ENCODE assay signal across 17 cellular contexts in the genomic region with DNA sequence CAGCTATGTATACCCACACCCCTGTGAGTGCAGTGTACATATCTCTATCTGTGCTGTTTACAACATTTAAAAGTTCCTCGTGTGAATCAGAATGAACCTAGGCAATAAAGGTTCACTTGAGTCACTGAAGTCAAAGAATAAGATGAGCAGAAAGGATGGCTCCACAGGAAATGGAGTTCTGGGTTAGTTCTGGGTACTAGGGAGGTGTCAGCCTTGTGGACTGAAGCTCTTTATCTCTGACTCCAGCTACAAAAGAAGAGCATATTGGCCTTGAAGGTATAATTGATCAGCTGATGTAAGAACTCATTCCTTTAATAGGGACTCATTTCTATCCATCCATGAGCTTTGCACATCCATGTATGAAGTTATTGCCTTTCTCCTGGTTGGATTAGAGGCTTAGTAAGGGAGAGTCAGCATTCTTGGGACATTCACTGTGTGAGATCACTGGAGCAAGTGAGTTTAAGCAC.
A peak's percentile ranks its signal among the peaks of the same experiment; 100 is the strongest.
DNase-seq lines count a peak whose midpoint lies in the region; ATAC-seq, FAIRE-seq and TF ChIP-seq lines count a peak whose summit lies in the region.
"Had no signal": no experiment of that assay in that cellular context is flagged by ENCODE, and none has a peak within 500 bp of the region (broad histone marks: within the 10 kb centered on the region; RNA-seq: fewer than 3 reads in every experiment).

No MANE protein-coding gene starts in this region.

- DNase-seq in ACHN = peak; percentile 4
- DNase-seq in HCT116 (ENCODE audit: low read depth, low spot score) = no peak
- no peak for DNase-seq in keratinocyte (ENCODE audit: low read depth, low spot score)
- DNase-seq in NCI-H524 (lab: John Stamatoyannopoulos, UW) = no peak
- DNase-seq in nucleus accumbens (lab: John Stamatoyannopoulos, UW) = no peak
- DNase-seq in A172 (ENCODE audit: low spot score) = no peak
- DNase-seq in breast epithelium (ENCODE audit: low spot score in 2 of 2) = no peak
- DNase-seq: activated B cell treated with CpG ODN at 0.5 μM for 24 hours, AML-193, Calu3, NCI-H2029 treated with DMSO at 0.1 percent for 48 hours, NCI-H526 had no signal

- no peak overlapping the region for H3K4me2 ChIP-seq in HCT116 (ENCODE audit: low read length)
- no peak overlapping the region for H3K4me2 ChIP-seq in keratinocyte (ENCODE audit: control insufficient read depth, extremely low read depth, insufficient read depth, low read depth, low read length)

- H3K9me3 ChIP-seq in HCT116 (ENCODE audit: control insufficient read depth in 1 of 2, insufficient read depth in 1 of 2, low read depth in 1 of 2, low read length in 2 of 2) (no peaks in the 10 kb centered on the region), keratinocyte (ENCODE audit: control insufficient read depth, low read depth, low read length) (no peaks in the 10 kb centered on the region), breast epithelium (no peaks in the 10 kb centered on the region)
- H3K9me3 ChIP-seq: HAP-1, prostate gland, vagina had no signal

- no TSS peak for BruUV-seq in HCT116 (replicated peaks; lab: Mats Ljungman, UMichigan)

- H3K79me2 ChIP-seq in HCT116 (ENCODE audit: insufficient read depth, low read length) = no peaks in the 10 kb centered on the region
- H3K79me2 ChIP-seq in keratinocyte (ENCODE audit: control insufficient read depth, insufficient read depth, low read length) = no peaks in the 10 kb centered on the region

- no peak overlapping the region for H3K27ac Mint-ChIP-seq in activated T-helper 17 cell treated with anti-CD3 and anti-CD28 coated beads, Interleukin-2, amount 50 U/mL, for 72 hours
- H3K27ac Mint-ChIP-seq: activated B cell treated with CpG ODN at 0.5 μM for 24 hours had no signal

- no peaks in the 10 kb centered on the region; a peak in 1 of 4 replicates for H3K36me3 ChIP-seq in HCT116 (ENCODE audit: control insufficient read depth in 1 of 2, insufficient read depth in 2 of 2, low read length in 2 of 2)
- no peaks in the 10 kb centered on the region for H3K36me3 ChIP-seq in keratinocyte (ENCODE audit: control insufficient read depth in 2 of 2, extremely low read depth in 1 of 2, insufficient read depth in 2 of 2, low read length in 2 of 2)
- no peaks in the 10 kb centered on the region for H3K36me3 ChIP-seq in breast epithelium
- H3K36me3 ChIP-seq: HAP-1, prostate gland, vagina had no signal

- no peak for TF ChIP-seq POLR2A in HCT116 (IDR thresholded peaks at IDR 0.05; ENCODE audit: borderline replicate concordance, extremely low read depth, insufficient read depth, insufficient read length)
- TF ChIP-seq POLR2A in breast epithelium (IDR thresholded peaks at IDR 0.05) = no peak

- no peaks in the 10 kb centered on the region for H3K9me2 ChIP-seq in HCT116 (ENCODE audit: insufficient read depth)

- no peak for ATAC-seq in HCT116
- peak; percentile 73 for ATAC-seq in activated T-helper 17 cell treated with anti-CD3 and anti-CD28 coated beads, Interleukin-2, amount 50 U/mL, for 72 hours (replicated peaks)
- ATAC-seq: left lobe of liver had no signal

- POLR2A ChIA-PET in HCT116 (lab: Charles Lee) = no interaction called here

- H3K27ac ChIP-seq in HCT116 (ENCODE audit: low read depth, low read length) = no peak overlapping the region
- no peak overlapping the region for H3K27ac ChIP-seq in keratinocyte (ENCODE audit: control insufficient read depth, insufficient read depth, low read length)
- H3K27ac ChIP-seq in breast epithelium = no peak overlapping the region

- peak overlapping the region; percentile 31 for H3K4me3 Mint-ChIP-seq in activated T-helper 17 cell treated with anti-CD3 and anti-CD28 coated beads, Interleukin-2, amount 50 U/mL, for 72 hours
- H3K4me3 Mint-ChIP-seq: activated B cell treated with CpG ODN at 0.5 μM for 24 hours had no signal

- no peaks in the 10 kb centered on the region for H4K20me1 ChIP-seq in HCT116 (ENCODE audit: insufficient read depth)
- no peaks in the 10 kb centered on the region for H4K20me1 ChIP-seq in keratinocyte (ENCODE audit: control insufficient read depth, extremely low read depth, insufficient read depth, low read length)

- CTCF ChIA-PET in HCT116 (lab: Charles Lee) = no interaction called here

- no peaks in the 10 kb centered on the region for H3K9me1 ChIP-seq in keratinocyte (ENCODE audit: control insufficient read depth, extremely low read depth, insufficient read depth, low read length)

- intact Hi-C loops in HCT116 (cut with micrococcal nuclease) (no loop called here), breast epithelium (cut with DNase I; ENCODE audit: low total_unique reads) (loop anchor here (10.0 kb wide), 1 partner anchor 76 kb away; a partner anchor contains a TSS)

- no peaks in the 10 kb centered on the region for H3K27me3 Mint-ChIP-seq in activated T-helper 17 cell treated with anti-CD3 and anti-CD28 coated beads, Interleukin-2, amount 50 U/mL, for 72 hours
- H3K27me3 Mint-ChIP-seq: activated B cell treated with CpG ODN at 0.5 μM for 24 hours had no signal

- RAD21 ChIA-PET in HCT116 (lab: Charles Lee; ENCODE audit: low non-redundant PET in 1 of 2, low total read pairs in 2 of 2, uncharacterized antibody in 2 of 2, unreplicated experiment in 2 of 2) = no interaction called here

- peaks cover 5% of the 10 kb centered on the region for H3K36me3 Mint-ChIP-seq in activated T-helper 17 cell treated with anti-CD3 and anti-CD28 coated beads, Interleukin-2, amount 50 U/mL, for 72 hours (ENCODE audit: low read depth)

- peaks cover 19% of the 10 kb centered on the region for H3K4me1 Mint-ChIP-seq in activated T-helper 17 cell treated with anti-CD3 and anti-CD28 coated beads, Interleukin-2, amount 50 U/mL, for 72 hours

- H3K27me3 ChIP-seq in HCT116 (ENCODE audit: insufficient read depth, low read length) (no peaks in the 10 kb centered on the region), keratinocyte (ENCODE audit: control insufficient read depth, extremely low read depth, insufficient read depth, low read length) (no peaks in the 10 kb centered on the region), breast epithelium (no peaks in the 10 kb centered on the region)
- H3K27me3 ChIP-seq: vagina had no signal

- H2AFZ ChIP-seq in HCT116 (ENCODE audit: low read depth, low read length, poor library complexity, severe bottlenecking) (peak overlapping the region; percentile 24), keratinocyte (ENCODE audit: control insufficient read depth, low read length) (no peak overlapping the region)

- TF ChIP-seq CTCF in HCT116 (IDR thresholded peaks at IDR 0.05 in 2 of 3, conservative IDR thresholded peaks at IDR 0.05 in 1 of 3; ENCODE audit: borderline replicate concordance in 1 of 3, insufficient read depth in 1 of 3, low read depth in 2 of 3, low read length in 2 of 3) (no peak), keratinocyte (optimal IDR thresholded peaks at IDR 0.05 in 1 of 3, IDR thresholded peaks at IDR 0.05 in 1 of 3, conservative IDR thresholded peaks at IDR 0.05 in 1 of 3; ENCODE audit: extremely low read depth in 1 of 3, insufficient read depth in 2 of 3, low read length in 3 of 3) (no peak), breast epithelium (IDR thresholded peaks at IDR 0.05) (no peak)

- H3K9ac ChIP-seq in HCT116 (ENCODE audit: low read length) = no peak overlapping the region
- H3K9ac ChIP-seq in keratinocyte (ENCODE audit: control insufficient read depth, extremely low read depth, insufficient read depth, low read length) = no peak overlapping the region

- peak; percentile 76 for FAIRE-seq in keratinocyte (lab: Jason Lieb, UNC)

- dilution Hi-C loops in keratinocyte (cut with MboI; ENCODE audit: extremely low pct_ligation_motif_present, low sequenced_read_pairs) = no loop called here

- H3K9me3 Mint-ChIP-seq in activated T-helper 17 cell treated with anti-CD3 and anti-CD28 coated beads, Interleukin-2, amount 50 U/mL, for 72 hours = no peaks in the 10 kb centered on the region

- H3K4me3 ChIP-seq in HCT116 (replicated peaks in 1 of 2; ENCODE audit: low read depth in 1 of 2, low read length in 2 of 2) (no peak overlapping the region), keratinocyte (ENCODE audit: control insufficient read depth in 2 of 3, extremely low read depth in 1 of 3, insufficient read depth in 2 of 3, low read depth in 1 of 3, low read length in 3 of 3) (no peak overlapping the region), breast epithelium (no peak overlapping the region)
- H3K4me3 ChIP-seq: HAP-1, prostate gland, vagina had no signal

- TF ChIP-seq RAD21 in HCT116 (IDR thresholded peaks at IDR 0.05; ENCODE audit: low read depth) = no peak

- H3K4me1 ChIP-seq in HCT116 (ENCODE audit: control insufficient read depth in 1 of 2, insufficient read depth in 2 of 2, low read length in 2 of 2) = peaks cover 14 to 27% of the 10 kb centered on the region in 2 experiments
- peaks cover 22% of the 10 kb centered on the region for H3K4me1 ChIP-seq in keratinocyte (ENCODE audit: control insufficient read depth, extremely low read depth, insufficient read depth, low read length)
- H3K4me1 ChIP-seq in breast epithelium = peaks cover 0 to 3% of the 10 kb centered on the region in 2 donors

- in situ Hi-C loops in ACHN (cut with HindIII; ENCODE audit: low pct_ligation_motif_present, low pct_unique_long_range_greater_than_20kb, low sequenced_read_pairs) = no loop called here

TF ChIP-seq in HCT116, 20 proteins besides CTCF, POLR2A, EP300 and RAD21 (continues in another document):
- TF ChIP-seq, protein P1, sequence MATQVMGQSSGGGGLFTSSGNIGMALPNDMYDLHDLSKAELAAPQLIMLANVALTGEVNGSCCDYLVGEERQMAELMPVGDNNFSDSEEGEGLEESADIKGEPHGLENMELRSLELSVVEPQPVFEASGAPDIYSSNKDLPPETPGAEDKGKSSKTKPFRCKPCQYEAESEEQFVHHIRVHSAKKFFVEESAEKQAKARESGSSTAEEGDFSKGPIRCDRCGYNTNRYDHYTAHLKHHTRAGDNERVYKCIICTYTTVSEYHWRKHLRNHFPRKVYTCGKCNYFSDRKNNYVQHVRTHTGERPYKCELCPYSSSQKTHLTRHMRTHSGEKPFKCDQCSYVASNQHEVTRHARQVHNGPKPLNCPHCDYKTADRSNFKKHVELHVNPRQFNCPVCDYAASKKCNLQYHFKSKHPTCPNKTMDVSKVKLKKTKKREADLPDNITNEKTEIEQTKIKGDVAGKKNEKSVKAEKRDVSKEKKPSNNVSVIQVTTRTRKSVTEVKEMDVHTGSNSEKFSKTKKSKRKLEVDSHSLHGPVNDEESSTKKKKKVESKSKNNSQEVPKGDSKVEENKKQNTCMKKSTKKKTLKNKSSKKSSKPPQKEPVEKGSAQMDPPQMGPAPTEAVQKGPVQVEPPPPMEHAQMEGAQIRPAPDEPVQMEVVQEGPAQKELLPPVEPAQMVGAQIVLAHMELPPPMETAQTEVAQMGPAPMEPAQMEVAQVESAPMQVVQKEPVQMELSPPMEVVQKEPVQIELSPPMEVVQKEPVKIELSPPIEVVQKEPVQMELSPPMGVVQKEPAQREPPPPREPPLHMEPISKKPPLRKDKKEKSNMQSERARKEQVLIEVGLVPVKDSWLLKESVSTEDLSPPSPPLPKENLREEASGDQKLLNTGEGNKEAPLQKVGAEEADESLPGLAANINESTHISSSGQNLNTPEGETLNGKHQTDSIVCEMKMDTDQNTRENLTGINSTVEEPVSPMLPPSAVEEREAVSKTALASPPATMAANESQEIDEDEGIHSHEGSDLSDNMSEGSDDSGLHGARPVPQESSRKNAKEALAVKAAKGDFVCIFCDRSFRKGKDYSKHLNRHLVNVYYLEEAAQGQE (IDR thresholded peaks at IDR 0.05; ENCODE audit: low read depth) = no peak
- TF ChIP-seq ZNF274 (IDR thresholded peaks at IDR 0.05; ENCODE audit: low read depth, low read length) (no peak), EGR1 (IDR thresholded peaks at IDR 0.05; ENCODE audit: low read depth) (no peak)
